Comparison of ENCODE assay signal across 9 cellular contexts in the genomic region with DNA sequence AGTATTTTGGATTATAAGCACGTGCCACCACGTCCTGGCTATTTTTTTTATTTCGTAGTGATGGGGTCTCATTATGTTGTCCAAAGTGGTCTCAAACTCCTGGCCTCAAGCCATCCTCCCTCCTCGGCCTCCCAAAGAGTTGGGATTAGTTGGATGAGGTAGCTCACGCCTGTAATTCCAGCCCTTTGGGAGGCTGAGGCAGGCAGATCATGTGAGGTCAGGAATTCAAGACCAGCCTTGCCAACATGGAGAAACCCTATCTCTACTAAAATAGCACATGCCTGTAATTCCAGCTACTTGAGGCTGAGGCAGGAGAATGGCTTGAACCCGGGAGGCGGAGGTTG. TPM values are rescaled to one million over a fixed set of nuclear protein-coding genes. Genes with fewer than 3 reads are reported as not detected.
DNase-seq lines count a peak whose midpoint lies in the region; ATAC-seq lines count a peak whose summit lies in the region.
"Had no signal": no experiment of that assay in that cellular context is flagged by ENCODE, and none has a peak within 500 bp of the region (broad histone marks: within the 10 kb centered on the region; RNA-seq: fewer than 3 reads in every experiment).

No MANE protein-coding gene starts in this region.

- peak overlapping the region; percentile 96 for H3K27ac ChIP-seq in stomach smooth muscle (ENCODE audit: low read length)

- no peaks in the 10 kb centered on the region for H3K36me3 ChIP-seq in stomach smooth muscle (ENCODE audit: control insufficient read depth in 2 of 2, insufficient read depth in 2 of 2, low read length in 2 of 2)

- POLR2A ChIA-PET in activated naive CD8-positive, alpha-beta T cell treated with anti-CD3 and anti-CD28 coated beads, Interleukin-2, amount 10 ng/mL, durations not matched to agents 7 days and 5 days (lab: Charles Lee) = no interaction called here

- H3K4me1 ChIP-seq in stomach smooth muscle (ENCODE audit: control insufficient read depth, insufficient read depth, low read length) = peaks cover 14% of the 10 kb centered on the region

- DNase-seq in T-helper 1 cell = no peak
- DNase-seq in activated naive CD8-positive, alpha-beta T cell treated with anti-CD3 and anti-CD28 coated beads, Interleukin-2, amount 10 ng/mL, durations not matched to agents 7 days and 5 days = no peak
- DNase-seq in left lobe of liver (ENCODE audit: low spot score) = peak; percentile 54
- no peak for DNase-seq in retina
- no peak for DNase-seq in G401 (ENCODE audit: low spot score)
- DNase-seq in HuH-7 (ENCODE audit: low spot score) = no peak
- DNase-seq: NCI-H1417 treated with DMSO at 0.1 percent for 48 hours had no signal

- peak overlapping the region; percentile 82 to 84 for H3K9ac ChIP-seq in stomach smooth muscle (ENCODE audit: low read length in 2 of 2)

- in situ Hi-C loops in G401 (cut with HindIII; ENCODE audit: low sequenced_read_pairs) = no loop called here

- H3K27me3 ChIP-seq in stomach smooth muscle (ENCODE audit: control insufficient read depth in 1 of 2, insufficient read depth in 2 of 2, low read length in 2 of 2) = no peaks in the 10 kb centered on the region

- H3K9me3 ChIP-seq in stomach smooth muscle (ENCODE audit: control insufficient read depth in 2 of 2, low read length in 2 of 2) = no peaks in the 10 kb centered on the region

- H3K4me3 ChIP-seq in stomach smooth muscle (ENCODE audit: low read length in 2 of 2) = peak overlapping the region; percentile 72 to 76

- no peak for ATAC-seq in activated naive CD8-positive, alpha-beta T cell treated with anti-CD3 and anti-CD28 coated beads, Interleukin-2, amount 10 ng/mL, durations not matched to agents 7 days and 5 days (ENCODE audit: low read depth)
- ATAC-seq in left lobe of liver = no peak

- H3K27me3 Mint-ChIP-seq in T-helper 1 cell treated with Interleukin-12 subunit alpha and Interleukin-12 subunit beta and Interleukin-4 antibody, amounts not matched to agents 30 μg/mL and 1 μg/mL, for 36 hours (ENCODE audit: low read depth) = peaks cover 5% of the 10 kb centered on the region
- H3K27me3 Mint-ChIP-seq in activated naive CD8-positive, alpha-beta T cell treated with anti-CD3 and anti-CD28 coated beads, Interleukin-2, amount 10 ng/mL, durations not matched to agents 7 days and 5 days = peaks cover 2% of the 10 kb centered on the region

- peaks cover 8% of the 10 kb centered on the region for H3K4me1 Mint-ChIP-seq in T-helper 1 cell treated with Interleukin-12 subunit alpha and Interleukin-12 subunit beta and Interleukin-4 antibody, amounts not matched to agents 30 μg/mL and 1 μg/mL, for 36 hours (ENCODE audit: low read depth)
- H3K4me1 Mint-ChIP-seq in activated naive CD8-positive, alpha-beta T cell treated with anti-CD3 and anti-CD28 coated beads, Interleukin-2, amount 10 ng/mL, durations not matched to agents 7 days and 5 days = peaks cover 2% of the 10 kb centered on the region

- H3K9me3 Mint-ChIP-seq in T-helper 1 cell treated with Interleukin-12 subunit alpha and Interleukin-12 subunit beta and Interleukin-4 antibody, amounts not matched to agents 30 μg/mL and 1 μg/mL, for 36 hours = no peaks in the 10 kb centered on the region
- H3K9me3 Mint-ChIP-seq in activated naive CD8-positive, alpha-beta T cell treated with anti-CD3 and anti-CD28 coated beads, Interleukin-2, amount 10 ng/mL, durations not matched to agents 7 days and 5 days = no peaks in the 10 kb centered on the region

- H3K27ac Mint-ChIP-seq in T-helper 1 cell treated with Interleukin-12 subunit alpha and Interleukin-12 subunit beta and Interleukin-4 antibody, amounts not matched to agents 30 μg/mL and 1 μg/mL, for 36 hours = peak overlapping the region; percentile 52
- peak overlapping the region; percentile 54 for H3K27ac Mint-ChIP-seq in activated naive CD8-positive, alpha-beta T cell treated with anti-CD3 and anti-CD28 coated beads, Interleukin-2, amount 10 ng/mL, durations not matched to agents 7 days and 5 days

- peak overlapping the region; percentile 59 for H3K4me3 Mint-ChIP-seq in T-helper 1 cell treated with Interleukin-12 subunit alpha and Interleukin-12 subunit beta and Interleukin-4 antibody, amounts not matched to agents 30 μg/mL and 1 μg/mL, for 36 hours
- H3K4me3 Mint-ChIP-seq in activated naive CD8-positive, alpha-beta T cell treated with anti-CD3 and anti-CD28 coated beads, Interleukin-2, amount 10 ng/mL, durations not matched to agents 7 days and 5 days = peak overlapping the region; percentile 80

- no peaks in the 10 kb centered on the region for H3K36me3 Mint-ChIP-seq in T-helper 1 cell treated with Interleukin-12 subunit alpha and Interleukin-12 subunit beta and Interleukin-4 antibody, amounts not matched to agents 30 μg/mL and 1 μg/mL, for 36 hours (ENCODE audit: low read depth)
- no peaks in the 10 kb centered on the region for H3K36me3 Mint-ChIP-seq in activated naive CD8-positive, alpha-beta T cell treated with anti-CD3 and anti-CD28 coated beads, Interleukin-2, amount 10 ng/mL, durations not matched to agents 7 days and 5 days

RNA-seq across cellular contexts. Expression of a gene that starts 21.8 kb away (rescaled TPM):
- total RNA-seq in activated naive CD8-positive, alpha-beta T cell treated with anti-CD3 and anti-CD28 coated beads, Interleukin-2, amount 10 ng/mL, durations not matched to agents 7 days and 5 days = 10 to 100 TPM; 62.7 to 66.5 TPM
- 44.8 TPM for total RNA-seq in left lobe of liver
- total RNA-seq in G401 (2014; rRNA removed; shearing (Covaris generic)) = 88.9 and 113 TPM in 2 replicates

RNA-seq across cellular contexts. Expression of a gene that starts 28.9 kb away (rescaled TPM):
- total RNA-seq in activated naive CD8-positive, alpha-beta T cell treated with anti-CD3 and anti-CD28 coated beads, Interleukin-2, amount 10 ng/mL, durations not matched to agents 7 days and 5 days = under 1 TPM; 0.34 to 0.42 TPM
- 2.5 TPM for total RNA-seq in left lobe of liver
- 8.1 and 8.5 TPM in 2 replicates for total RNA-seq in G401 (2014; rRNA removed; shearing (Covaris generic))

RNA-seq across cellular contexts. Expression of a gene that starts 44.2 kb away (rescaled TPM):
- total RNA-seq in activated naive CD8-positive, alpha-beta T cell treated with anti-CD3 and anti-CD28 coated beads, Interleukin-2, amount 10 ng/mL, durations not matched to agents 7 days and 5 days = 1 to 10 TPM in 1 of 2 experiments, under 1 TPM in 1; 0.80 to 1.3 TPM
- total RNA-seq in left lobe of liver = 0.20 TPM
- total RNA-seq in G401 (2014; rRNA removed; shearing (Covaris generic)) = 1.3 and 3.0 TPM in 2 replicates
